Comparison of ENCODE assay signal across 9 cellular contexts in genomic region chr1:149792502-149792901, GRCh38. TPM values are rescaled to one million over a fixed set of nuclear protein-coding genes. Genes with fewer than 3 reads are reported as not detected.
DNase-seq lines count a peak whose midpoint lies in the region; ATAC-seq lines count a peak whose summit lies in the region.
"Not testable (repeated sequence)": the region's sequence is repeated elsewhere in the genome, so short reads cannot be mapped to it uniquely, and the experiment has no call there.
"Had no signal": no experiment of that assay in that cellular context is flagged by ENCODE, and none has a peak within 500 bp of the region (broad histone marks: within the 10 kb centered on the region; RNA-seq: fewer than 3 reads in every experiment).

No MANE protein-coding gene starts in this region.

- H3K9ac ChIP-seq in HUES6 (ENCODE audit: low read length) = peak overlapping the region; percentile 78

- H3K4me3 Mint-ChIP-seq in stimulated activated effector memory CD8-positive, alpha-beta T cell treated with anti-CD3 and anti-CD28 coated beads, Interleukin-12 subunit alpha, Interleukin-12 subunit beta, amount 100 ng/mL, for 72 hours = peak overlapping the region; percentile 97

- H3K36me3 ChIP-seq in HUES6 (ENCODE audit: control insufficient read depth, insufficient read depth, low read length); SJSA1: not testable (repeated sequence)

- H3K27me3 ChIP-seq in HUES6 (ENCODE audit: control insufficient read depth, insufficient read depth, low read length); SJSA1 (replicated peaks): not testable (repeated sequence)

- not testable (repeated sequence) for H3K4me1 ChIP-seq in HUES6 (ENCODE audit: control insufficient read depth, insufficient read depth, low read length); SJSA1 (replicated peaks)

- not testable (repeated sequence) for H3K9me3 Mint-ChIP-seq in stimulated activated effector memory CD8-positive, alpha-beta T cell treated with anti-CD3 and anti-CD28 coated beads, Interleukin-12 subunit alpha, Interleukin-12 subunit beta, amount 100 ng/mL, for 72 hours

- peak overlapping the region; percentile 99 for H3K27ac Mint-ChIP-seq in stimulated activated effector memory CD8-positive, alpha-beta T cell treated with anti-CD3 and anti-CD28 coated beads, Interleukin-12 subunit alpha, Interleukin-12 subunit beta, amount 100 ng/mL, for 72 hours

- H3K9me3 ChIP-seq in HUES6 (ENCODE audit: control insufficient read depth, insufficient read depth, low read depth, low read length); SJSA1 (replicated peaks): not testable (repeated sequence)

- ATAC-seq in GM21619 (IDR thresholded peaks at IDR 0.05; ENCODE audit: unreplicated experiment) = peak; percentile 63
- ATAC-seq in stimulated activated effector memory CD8-positive, alpha-beta T cell treated with anti-CD3 and anti-CD28 coated beads, Interleukin-12 subunit alpha, Interleukin-12 subunit beta, amount 100 ng/mL, for 72 hours = peak; percentile 87

- not testable (repeated sequence) for H3K4me1 Mint-ChIP-seq in stimulated activated effector memory CD8-positive, alpha-beta T cell treated with anti-CD3 and anti-CD28 coated beads, Interleukin-12 subunit alpha, Interleukin-12 subunit beta, amount 100 ng/mL, for 72 hours

- DNase-seq in DMS 273 (lab: John Stamatoyannopoulos, UW; ENCODE audit: unreplicated experiment) (peak; percentile 79), SJSA1 (ENCODE audit: low read depth in 1 of 2, low spot score in 2 of 2) (peak; percentile 47 to 50), fibroblast of peridontal ligament (ENCODE audit: extremely low read depth) (peak; percentile 16), myocyte (ENCODE audit: low read depth) (peak; percentile 35)
- DNase-seq in activated naive CD4-positive, alpha-beta T cell (lab: John Stamatoyannopoulos, UW) = peak; percentile 6 to 52 (median 17)
- peak; percentile 46 to 76 for DNase-seq in stimulated activated effector memory CD8-positive, alpha-beta T cell treated with anti-CD3 and anti-CD28 coated beads, Interleukin-12 subunit alpha, Interleukin-12 subunit beta, amount 100 ng/mL, for 72 hours (ENCODE audit: low spot score in 2 of 2)

- H3K36me3 Mint-ChIP-seq in stimulated activated effector memory CD8-positive, alpha-beta T cell treated with anti-CD3 and anti-CD28 coated beads, Interleukin-12 subunit alpha, Interleukin-12 subunit beta, amount 100 ng/mL, for 72 hours = not testable (repeated sequence)

- H3K4me3 ChIP-seq in HUES6 (ENCODE audit: low read depth, low read length) (peak overlapping the region; percentile 69), SJSA1 (peak overlapping the region; percentile 31)

- H3K27ac ChIP-seq in HUES6 (ENCODE audit: low read depth, low read length); SJSA1: not testable (repeated sequence)

RNA-seq across cellular contexts. Expression of gene FCGR1A, which starts 10.0 kb away (rescaled TPM):
- not detected in 2 replicates for total RNA-seq in SJSA1 (2014; rRNA removed; shearing (Covaris generic))
- total RNA-seq in myocyte = not detected in 2 replicates
- polyA plus RNA-seq in myocyte (2012) = 0.09 TPM
- total RNA-seq: dermis microvascular lymphatic vessel endothelial cell had no signal

Comparison
In these comparisons a context has a peak if more than half of its experiments do, and no peak if none do; other contexts are left out.
1. DNase-seq: peak in every context shown above with its lines; median percentile 79 in DMS 273; 61 in stimulated activated effector memory CD8-positive, alpha-beta T cell treated with anti-CD3 and anti-CD28 coated beads, Interleukin-12 subunit alpha, Interleukin-12 subunit beta, amount 100 ng/mL, for 72 hours; 48 in SJSA1; 35 in myocyte; 17 in activated naive CD4-positive, alpha-beta T cell; 16 in fibroblast of peridontal ligament.